In the genomic region with DNA sequence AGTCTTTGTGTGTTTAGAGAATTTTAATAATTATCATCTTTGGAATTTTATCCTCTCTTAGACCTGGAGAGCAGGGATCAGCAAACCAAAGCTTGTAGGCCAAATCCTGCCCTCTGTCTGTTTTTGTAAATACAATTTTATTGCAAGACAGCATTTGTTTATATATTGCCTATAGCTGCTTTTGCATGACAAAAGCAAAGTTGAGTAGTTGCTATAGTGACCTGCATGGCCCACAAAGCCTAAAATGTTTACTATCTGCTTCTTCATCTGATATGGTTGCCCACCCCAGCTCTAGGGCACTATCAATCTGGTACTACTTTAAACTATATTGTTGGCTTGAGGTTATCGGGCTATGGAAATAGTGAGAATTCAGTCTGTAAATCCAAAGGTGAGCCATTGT, we compare ENCODE assay signal across 9 cellular contexts.
"Had no signal": no experiment of that assay in that cellular context is flagged by ENCODE, and none has a peak within 500 bp of the region (broad histone marks: within the 10 kb centered on the region; RNA-seq: fewer than 3 reads in every experiment).

No MANE protein-coding gene starts in this region.

- FAIRE-seq: H54, HepG2 had no signal

- ATAC-seq: HCT116, HepG2 had no signal

- H3K4me3 Mint-ChIP-seq: H9, HFFc6, IgD-negative memory B cell had no signal

- DNase-seq: GOT3, H9, HFFc6, KBM-7 had no signal

- H3K27ac Mint-ChIP-seq: HFFc6, IgD-negative memory B cell had no signal

- H3K4me1 Mint-ChIP-seq: IgD-negative memory B cell had no signal

- H3K27ac ChIP-seq: HL-60 had no signal
